ENCODE assay signal across 25 cellular contexts in genomic region chr10:29435809-29436501, GRCh38.
A peak's percentile ranks its signal among the peaks of the same experiment; 100 is the strongest.
DNase-seq lines count a peak whose midpoint lies in the region; TF ChIP-seq lines count a peak whose summit lies in the region.
"Had no signal": no experiment of that assay in that cellular context is flagged by ENCODE, and none has a peak within 500 bp of the region (broad histone marks: within the 10 kb centered on the region; RNA-seq: fewer than 3 reads in every experiment).

No MANE protein-coding gene starts in this region.

- no peaks in the 10 kb centered on the region for H3K9me3 ChIP-seq in GM23248 (ENCODE audit: low read depth)
- H3K9me3 ChIP-seq in adrenal gland (replicated peaks in 1 of 3) = no peaks in the 10 kb centered on the region
- peaks cover 0 to 4% of the 10 kb centered on the region in 2 donors for H3K9me3 ChIP-seq in CD4-positive, alpha-beta memory T cell (ENCODE audit: control insufficient read depth in 1 of 2, low read length in 2 of 2)

- peaks cover 96% of the 10 kb centered on the region for H3K79me2 ChIP-seq in GM23248 (ENCODE audit: insufficient read depth)

- H3K4me1 Mint-ChIP-seq in CD4-positive, alpha-beta memory T cell = peaks cover 0 to 12% (median 2%) of the 10 kb centered on the region in 4 donors

- H3K27me3 ChIP-seq in GM23248 (replicated peaks; ENCODE audit: insufficient read depth) (no peaks in the 10 kb centered on the region), adrenal gland (no peaks in the 10 kb centered on the region)
- no peaks in the 10 kb centered on the region for H3K27me3 ChIP-seq in CD4-positive, alpha-beta memory T cell (ENCODE audit: insufficient read depth, low read length)
- H3K27me3 ChIP-seq: neutrophil, right atrium auricular region, transverse colon had no signal

- POLR2A ChIA-PET in CD4-positive, alpha-beta memory T cell (lab: Charles Lee; ENCODE audit: partially characterized antibody) = no interaction called here

- no peak overlapping the region for H3K27ac Mint-ChIP-seq in CD4-positive, alpha-beta memory T cell
- H3K27ac Mint-ChIP-seq: activated naive CD8-positive, alpha-beta T cell treated with anti-CD3 and anti-CD28 coated beads for 36 hours; activated T-helper 1 cell treated with anti-CD3 and anti-CD28 coated beads, Interleukin-12 subunit alpha, Interleukin-12 subunit beta, Interleukin-2, Interleukin-4 antibody, amounts not matched to agents 30 ng/mL and 10 ng/mL and 1 ng/mL, durations not matched to agents 14 hours and 24 hours and 36 hours; CD4-positive, CD25-positive, alpha-beta regulatory T cell; T-helper 1 cell treated with Interleukin-12 subunit alpha and Interleukin-12 subunit beta and Interleukin-4 antibody, amounts not matched to agents 30 μg/mL and 1 μg/mL, for 36 hours had no signal

- H3K4me3 ChIP-seq in GM23248 (no peak overlapping the region), adrenal gland (peak overlapping the region in 1 of 4 donors; percentile 27), foreskin fibroblast (ENCODE audit: low read depth in 1 of 2, low read length in 2 of 2) (no peak overlapping the region)
- H3K4me3 ChIP-seq in CD4-positive, alpha-beta memory T cell (ENCODE audit: low read length in 2 of 2) = no peak overlapping the region
- H3K4me3 ChIP-seq: HAP-1, right atrium auricular region, transverse colon had no signal

- intact Hi-C loops in adrenal gland (cut with DNase I) = no loop called here
- intact Hi-C loops in CD4-positive, alpha-beta memory T cell (cut with micrococcal nuclease) = no loop called here

- peaks cover 12% of the 10 kb centered on the region; the same call in 1 of the 2 replicates for H3F3A ChIP-seq in GM23248 (ENCODE audit: insufficient read depth)

- TF ChIP-seq POLR2A in adrenal gland (IDR thresholded peaks at IDR 0.05) = no peak

- H3K9me2 ChIP-seq in GM23248 (ENCODE audit: insufficient read depth) = no peaks in the 10 kb centered on the region

- H3K27ac ChIP-seq in GM23248 (peak overlapping the region; percentile 9; the same call in 1 of the 2 replicates), adrenal gland (peak overlapping the region in 4 of 5 donors; percentile 36 to 68 (median 50)), caudate nucleus (ENCODE audit: low read depth, low read length) (no peak overlapping the region)
- no peak overlapping the region for H3K27ac ChIP-seq in CD4-positive, alpha-beta memory T cell (ENCODE audit: low read depth, low read length)
- H3K27ac ChIP-seq: 22Rv1, HL-60, neutrophil, right atrium auricular region, transverse colon had no signal

- no peak overlapping the region for H2AFZ ChIP-seq in GM23248

- 72 to 78% methylated on average over 6 of the region's 6 CpGs for WGBS in GM23248 (ENCODE audit: low coverage in 1 of 2, low lambda C conversion rate in 2 of 2, missing lambda C conversion rate in 2 of 2), 2 experiments
- WGBS in adrenal gland, 4 donors = 44 to 57% (median 49%) methylated on average over 6 of the region's 6 CpGs

- H3K4me1 ChIP-seq in GM23248 (ENCODE audit: insufficient read depth) (peaks cover 11% of the 10 kb centered on the region; the same call in 1 of the 2 replicates), adrenal gland (replicated peaks in 1 of 2) (peaks cover 6 to 30% of the 10 kb centered on the region in 2 donors)
- H3K4me1 ChIP-seq in CD4-positive, alpha-beta memory T cell (ENCODE audit: insufficient read depth, low read length) = no peaks in the 10 kb centered on the region
- H3K4me1 ChIP-seq: HAP-1, right atrium auricular region had no signal

- H3K4me3 Mint-ChIP-seq in CD4-positive, alpha-beta memory T cell = no peak overlapping the region
- H3K4me3 Mint-ChIP-seq: activated naive CD8-positive, alpha-beta T cell treated with anti-CD3 and anti-CD28 coated beads for 36 hours; activated T-helper 1 cell treated with anti-CD3 and anti-CD28 coated beads, Interleukin-12 subunit alpha, Interleukin-12 subunit beta, Interleukin-2, Interleukin-4 antibody, amounts not matched to agents 30 ng/mL and 10 ng/mL and 1 ng/mL, durations not matched to agents 14 hours and 24 hours and 36 hours; CD4-positive, CD25-positive, alpha-beta regulatory T cell; T-helper 1 cell treated with Interleukin-12 subunit alpha and Interleukin-12 subunit beta and Interleukin-4 antibody, amounts not matched to agents 30 μg/mL and 1 μg/mL, for 36 hours had no signal

- H4K20me1 ChIP-seq in GM23248 (ENCODE audit: insufficient read depth) = peaks cover 22% of the 10 kb centered on the region

- peak overlapping the region; percentile 8 for H3K4me2 ChIP-seq in GM23248 (ENCODE audit: unreplicated experiment)

- no peaks in the 10 kb centered on the region for H3K27me3 Mint-ChIP-seq in CD4-positive, alpha-beta memory T cell
- H3K27me3 Mint-ChIP-seq: activated naive CD8-positive, alpha-beta T cell treated with anti-CD3 and anti-CD28 coated beads for 36 hours; CD4-positive, CD25-positive, alpha-beta regulatory T cell had no signal

- peaks cover 10 to 37% of the 10 kb centered on the region in 2 donors for H3K36me3 Mint-ChIP-seq in CD4-positive, alpha-beta memory T cell

- peaks cover 0 to 47% (median 22%) of the 10 kb centered on the region in 8 donors for H3K9me3 Mint-ChIP-seq in CD4-positive, alpha-beta memory T cell

- CTCF ChIA-PET in CD4-positive, alpha-beta memory T cell (lab: Charles Lee; ENCODE audit: partially characterized antibody) = interaction anchor here (0.8 to 1.8 kb wide), 4 partner anchors 10 to 27 kb away, joined by 3 to 6 read pairs (median 4); no protein-coding TSS in a partner anchor

- peak; percentile 58 for DNase-seq in A172 (ENCODE audit: low spot score)
- DNase-seq in GM23248 = peak; percentile 53
- no peak for DNase-seq in adrenal gland
- peak; percentile 18 to 50 for DNase-seq in foreskin fibroblast
- DNase-seq in caudate nucleus (lab: John Stamatoyannopoulos, UW) = no peak
- DNase-seq in SW480 (ENCODE audit: low spot score) = no peak
- DNase-seq in NCI-H2107 (lab: John Stamatoyannopoulos, UW) = no peak
- DNase-seq in CD4-positive, alpha-beta memory T cell = no peak
- DNase-seq: activated naive CD8-positive, alpha-beta T cell treated with anti-CD3 and anti-CD28 coated beads for 36 hours; CD4-positive, CD25-positive, alpha-beta regulatory T cell; hippocampal formation; Kasumi-1; midbrain; NCI-H2171; OCI-M1; SIG-M5; stimulated activated naive CD8-positive, alpha-beta T cell treated with anti-CD3 and anti-CD28 coated beads, Interleukin-15, Interleukin-2, amounts not matched to agents 100 U/mL and 50 U/mL, for 24 hours; transverse colon had no signal

- no peak for TF ChIP-seq CTCF in adrenal gland (IDR thresholded peaks at IDR 0.05)
- no peak for TF ChIP-seq CTCF in foreskin fibroblast (IDR thresholded peaks at IDR 0.05; ENCODE audit: low read depth, low read length)

- H3K36me3 ChIP-seq in GM23248 (ENCODE audit: low read depth) (no peaks in the 10 kb centered on the region), adrenal gland (replicated peaks in 1 of 2) (no peaks in the 10 kb centered on the region)
- no peaks in the 10 kb centered on the region for H3K36me3 ChIP-seq in CD4-positive, alpha-beta memory T cell (ENCODE audit: insufficient read depth, low read length)
- H3K36me3 ChIP-seq: HAP-1, neutrophil, right atrium auricular region, transverse colon had no signal

- in situ Hi-C loops in GM23248 (cut with MboI) = no loop called here

- peak overlapping the region; percentile 13; the same call in 1 of the 2 replicates for H3K9ac ChIP-seq in GM23248

Comparison
In these comparisons a context has a peak if more than half of its experiments do, and no peak if none do; other contexts are left out.
1. DNase-seq: peak in A172 (single experiment), GM23248 (single experiment) and foreskin fibroblast (2 of 2); none in adrenal gland (0 of 7), caudate nucleus (0 of 61), SW480 (single experiment), NCI-H2107 (single experiment) and CD4-positive, alpha-beta memory T cell (0 of 5).
2. H3K27ac ChIP-seq: peak in GM23248 (single experiment) and adrenal gland (4 of 5); none in caudate nucleus (single experiment) and CD4-positive, alpha-beta memory T cell (single experiment).